In the genomic region with DNA sequence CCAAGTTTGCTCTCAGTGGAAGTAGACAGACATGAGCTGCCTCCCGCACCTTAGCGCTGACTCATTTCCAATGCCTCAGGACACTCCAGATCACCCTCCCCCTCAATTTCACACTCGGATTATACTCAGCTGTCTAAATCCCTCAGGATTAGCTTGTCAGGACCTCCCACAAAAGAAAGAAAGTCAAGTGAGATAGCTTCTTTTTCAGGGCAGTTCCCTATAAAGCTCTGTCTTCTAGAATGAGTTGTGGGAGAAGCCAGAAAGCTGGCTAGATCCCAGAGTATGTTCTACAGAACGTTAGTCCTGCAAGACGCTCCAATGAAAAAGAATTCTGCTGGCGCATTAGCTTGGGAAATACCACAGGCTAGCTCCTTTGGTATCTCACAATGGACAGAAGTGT, we compare ENCODE assay signal across 18 cellular contexts. TPM values are rescaled to one million over a fixed set of nuclear protein-coding genes. Genes with fewer than 3 reads are reported as not detected.
DNase-seq lines count a peak whose midpoint lies in the region; ATAC-seq and TF ChIP-seq lines count a peak whose summit lies in the region.
"Had no signal": no experiment of that assay in that cellular context is flagged by ENCODE, and none has a peak within 500 bp of the region (broad histone marks: within the 10 kb centered on the region; RNA-seq: fewer than 3 reads in every experiment).

No MANE protein-coding gene starts in this region.

- no peak for TF ChIP-seq CTCF in chondrocyte (IDR thresholded peaks at IDR 0.05)

- H3K9me3 ChIP-seq in mesodermal cell (ENCODE audit: control insufficient read depth, low read length) (no peaks in the 10 kb centered on the region), neuronal stem cell (replicated peaks in 1 of 2; ENCODE audit: control insufficient read depth in 2 of 2, insufficient read depth in 1 of 2, low read depth in 1 of 2, low read length in 2 of 2) (peaks cover 0 to 2% of the 10 kb centered on the region in 2 donors)
- H3K9me3 ChIP-seq: heart right ventricle had no signal

- H3K4me1 ChIP-seq in mesodermal cell (ENCODE audit: control insufficient read depth, insufficient read depth, low read length, poor library complexity, severe bottlenecking) (peaks cover 10% of the 10 kb centered on the region), neuronal stem cell (ENCODE audit: control insufficient read depth in 2 of 2, insufficient read depth in 1 of 2, low read depth in 1 of 2, low read length in 2 of 2) (peaks cover 0 to 6% of the 10 kb centered on the region in 2 donors)
- H3K4me1 ChIP-seq: parathyroid adenoma had no signal

- peaks cover 1% of the 10 kb centered on the region for H3K79me1 ChIP-seq in neuronal stem cell (ENCODE audit: low read depth, low read length)

- no peak overlapping the region for H3K4ac ChIP-seq in neuronal stem cell (ENCODE audit: low read length)

- H2BK15ac ChIP-seq in neuronal stem cell (ENCODE audit: low read length), result no peak overlapping the region

- H2BK5ac ChIP-seq in neuronal stem cell (ENCODE audit: low read length), result no peak overlapping the region

- H3K4me2 ChIP-seq in neuronal stem cell (ENCODE audit: insufficient read depth, low read length, poor library complexity, severe bottlenecking), result no peak overlapping the region

- no peak overlapping the region for H2AK5ac ChIP-seq in neuronal stem cell (ENCODE audit: low read depth, low read length)

- H3K4me3 Mint-ChIP-seq in chondrocyte (ENCODE audit: unreplicated experiment), result no peak overlapping the region

- no peak overlapping the region for H3K4me3 ChIP-seq in mesodermal cell (ENCODE audit: extremely low read depth, insufficient read depth, low read length, poor library complexity, severe bottlenecking)
- H3K4me3 ChIP-seq in neuronal stem cell (ENCODE audit: low read length in 2 of 2), result no peak overlapping the region
- H3K4me3 ChIP-seq: heart right ventricle had no signal

- no peaks in the 10 kb centered on the region for H3K27me3 ChIP-seq in neuronal stem cell (ENCODE audit: control insufficient read depth in 3 of 3, insufficient read depth in 3 of 3, low read depth in 1 of 3, low read length in 3 of 3)
- H3K27me3 ChIP-seq: heart right ventricle had no signal

- WGBS in mesodermal cell (ENCODE audit: insufficient coverage in 2 of 2), 2 experiments, result 91 to 100% methylated on average over 4 to 5 of the region's 6 CpGs
- WGBS in neuronal stem cell (ENCODE audit: extremely low coverage in 2 of 2, insufficient read length in 2 of 2, insufficient replicate concordance in 1 of 2), 2 donors, result no CpG with 5 or more reads among the region's 6 CpGs

- H3K9ac ChIP-seq in neuronal stem cell (ENCODE audit: low read depth, low read length, poor library complexity), result no peak overlapping the region
- H3K9ac ChIP-seq: parathyroid adenoma had no signal

- peaks cover 35% of the 10 kb centered on the region for H3K4me1 Mint-ChIP-seq in chondrocyte (ENCODE audit: low read depth)

- peaks cover 85% of the 10 kb centered on the region for H3K36me3 Mint-ChIP-seq in chondrocyte (ENCODE audit: low read depth)
- H3K36me3 Mint-ChIP-seq: activated naive CD4-positive, alpha-beta T cell treated with anti-CD3 and anti-CD28 coated beads, Interleukin-2, amount 50 U/mL, for 72 hours had no signal

- H3K27ac ChIP-seq in mesodermal cell (ENCODE audit: low read depth, low read length, severe bottlenecking) (peak overlapping the region; percentile 19), neuronal stem cell (replicated peaks; ENCODE audit: low read length) (no peak overlapping the region)
- H3K27ac ChIP-seq: heart right ventricle, parathyroid adenoma had no signal

- no peak overlapping the region for H3K23ac ChIP-seq in neuronal stem cell (ENCODE audit: low read depth, low read length, poor library complexity)

- ATAC-seq in GM21717 (IDR thresholded peaks at IDR 0.05; ENCODE audit: unreplicated experiment), result no peak
- ATAC-seq: activated naive CD4-positive, alpha-beta T cell treated with anti-CD3 and anti-CD28 coated beads, Interleukin-2, amount 50 U/mL, for 72 hours; heart right ventricle; stimulated activated naive CD8-positive, alpha-beta T cell treated with anti-CD3 and anti-CD28 coated beads, Interleukin-15, Interleukin-2, amounts not matched to agents 100 U/mL and 50 U/mL, for 24 hours had no signal

- no peaks in the 10 kb centered on the region for H3K9me3 Mint-ChIP-seq in chondrocyte (ENCODE audit: low read depth)

- no peak overlapping the region for H3K14ac ChIP-seq in neuronal stem cell (ENCODE audit: low read length)

- no peak overlapping the region for H4K91ac ChIP-seq in neuronal stem cell (ENCODE audit: low read depth, low read length, poor library complexity)

- H4K8ac ChIP-seq in neuronal stem cell (ENCODE audit: low read depth, low read length), result no peak overlapping the region

- H2BK12ac ChIP-seq in neuronal stem cell (ENCODE audit: low read length), result no peak overlapping the region

- H3K18ac ChIP-seq in neuronal stem cell (ENCODE audit: low read length), result no peak overlapping the region

- H3K27me3 Mint-ChIP-seq in chondrocyte (ENCODE audit: low read depth), result no peaks in the 10 kb centered on the region

- peak overlapping the region; percentile 34 for H3K27ac Mint-ChIP-seq in chondrocyte (ENCODE audit: unreplicated experiment)
- H3K27ac Mint-ChIP-seq: activated naive CD4-positive, alpha-beta T cell treated with anti-CD3 and anti-CD28 coated beads, Interleukin-2, amount 50 U/mL, for 72 hours had no signal

- H2BK120ac ChIP-seq in neuronal stem cell (ENCODE audit: low read depth, low read length), result no peak overlapping the region

- no peak overlapping the region for H2AFZ ChIP-seq in neuronal stem cell (ENCODE audit: low read length)
- H2AFZ ChIP-seq: parathyroid adenoma had no signal

- DNase-seq in Daoy (ENCODE audit: low read depth) (peak; percentile 21), NCI-H524 treated with DMSO at 0.1 percent for 48 hours (lab: John Stamatoyannopoulos, UW) (peak; percentile 22), chondrocyte (ENCODE audit: low spot score) (no peak), NCI-H1105 (lab: John Stamatoyannopoulos, UW) (no peak), neuronal stem cell (ENCODE audit: low spot score) (no peak), activated gamma-delta T cell treated with Interleukin-2 at 50 U/mL for 16 hours (no peak)
- DNase-seq: activated CD4-positive, alpha-beta T cell treated with anti-CD3 and anti-CD28 coated beads, Interleukin-2, amount 50 U/mL, for 1 hour; GF-D8; heart right ventricle; NCI-H1417; stimulated activated naive CD8-positive, alpha-beta T cell treated with anti-CD3 and anti-CD28 coated beads, Interleukin-15, Interleukin-2, amounts not matched to agents 100 U/mL and 50 U/mL, for 24 hours had no signal

- H3K36me3 ChIP-seq in mesodermal cell (ENCODE audit: control insufficient read depth, insufficient read depth, low read length) (peaks cover 93% of the 10 kb centered on the region), neuronal stem cell (replicated peaks in 1 of 2; ENCODE audit: control insufficient read depth in 2 of 2, insufficient read depth in 2 of 2, low read length in 2 of 2) (peaks cover 47 to 98% of the 10 kb centered on the region in 2 donors)

RNA-seq across cellular contexts. Expression of a gene that starts 51.2 kb away (rescaled TPM):
- total RNA-seq in Daoy (2014; rRNA removed; shearing (Covaris generic)), result not detected in 2 replicates
- 0.44 TPM in 1 of 3 replicates, not detected in the others for total RNA-seq in chondrocyte
- polyA plus RNA-seq in mesodermal cell (2013, experiment 1 of 2), result not detected
- polyA plus RNA-seq in mesodermal cell (2013, experiment 2 of 2), result not detected
- polyA plus RNA-seq in neuronal stem cell (2013, experiment 1 of 2), result 1.1 TPM
- 1.2 TPM for polyA plus RNA-seq in neuronal stem cell (2013, experiment 2 of 2)
- total RNA-seq: activated naive CD4-positive, alpha-beta T cell treated with anti-CD3 and anti-CD28 coated beads, Interleukin-2, amount 50 U/mL, for 72 hours; heart right ventricle; ureter had no signal
- polyA plus RNA-seq: AG04450, esophagus, heart right ventricle had no signal

Comparison
In these comparisons a context has a peak if more than half of its experiments do, and no peak if none do; other contexts are left out.
1. DNase-seq: peak in Daoy (single experiment) and NCI-H524 treated with DMSO at 0.1 percent for 48 hours (single experiment); none in chondrocyte (single experiment), NCI-H1105 (single experiment), neuronal stem cell (single experiment) and activated gamma-delta T cell treated with Interleukin-2 at 50 U/mL for 16 hours (single experiment).